Comparison of ENCODE assay signal across 9 cellular contexts in genomic region chr3:123096701-123097100, GRCh38. TPM values are rescaled to one million over a fixed set of nuclear protein-coding genes. Genes with fewer than 3 reads are reported as not detected.
DNase-seq lines count a peak whose midpoint lies in the region; ATAC-seq and TF ChIP-seq lines count a peak whose summit lies in the region.
"Had no signal": no experiment of that assay in that cellular context is flagged by ENCODE, and none has a peak within 500 bp of the region (broad histone marks: within the 10 kb centered on the region; RNA-seq: fewer than 3 reads in every experiment).

No MANE protein-coding gene starts in this region.

- no peaks in the 10 kb centered on the region for H3K27me3 ChIP-seq in stomach smooth muscle (ENCODE audit: control insufficient read depth in 1 of 2, insufficient read depth in 2 of 2, low read length in 2 of 2)
- H3K27me3 ChIP-seq in GM23338 (ENCODE audit: insufficient read depth) = no peaks in the 10 kb centered on the region
- H3K27me3 ChIP-seq in brain microvascular endothelial cell (replicated peaks) = no peaks in the 10 kb centered on the region

- in situ Hi-C loops in brain microvascular endothelial cell (cut with HindIII; ENCODE audit: low pct_ligation_motif_present, low sequenced_read_pairs) = no loop called here

- no peaks in the 10 kb centered on the region for H3K9me3 Mint-ChIP-seq in GM23338

- H3F3A ChIP-seq in GM23338 (replicated peaks; ENCODE audit: low read depth) = no peaks in the 10 kb centered on the region

- peaks cover 20% of the 10 kb centered on the region for H3K4me1 Mint-ChIP-seq in GM23338

- no peak overlapping the region for H3K4me3 Mint-ChIP-seq in GM23338

- no peak overlapping the region for H3K4me2 ChIP-seq in GM23338

- no peaks in the 10 kb centered on the region for H3K9me2 ChIP-seq in GM23338 (ENCODE audit: insufficient read depth)

- peaks cover 0 to 5% of the 10 kb centered on the region in 2 donors for H3K36me3 ChIP-seq in stomach smooth muscle (ENCODE audit: control insufficient read depth in 2 of 2, insufficient read depth in 2 of 2, low read length in 2 of 2)
- no peaks in the 10 kb centered on the region for H3K36me3 ChIP-seq in GM23338 (ENCODE audit: insufficient read depth)
- peaks cover 46% of the 10 kb centered on the region for H3K36me3 ChIP-seq in brain microvascular endothelial cell (replicated peaks)

- H4K20me1 ChIP-seq in GM23338 (replicated peaks; ENCODE audit: insufficient read depth) = peaks cover 8% of the 10 kb centered on the region

- no peak overlapping the region for H3K9ac ChIP-seq in stomach smooth muscle (ENCODE audit: low read length in 2 of 2)

- peaks cover 37% of the 10 kb centered on the region for H3K4me1 ChIP-seq in stomach smooth muscle (ENCODE audit: control insufficient read depth, insufficient read depth, low read length)
- peaks cover 6% of the 10 kb centered on the region for H3K4me1 ChIP-seq in GM23338 (ENCODE audit: insufficient read depth)

- no peaks in the 10 kb centered on the region for H3K79me2 ChIP-seq in GM23338 (replicated peaks; ENCODE audit: insufficient read depth)

- no peak overlapping the region for H2AFZ ChIP-seq in GM23338

- peaks cover 3% of the 10 kb centered on the region for H3K27me3 Mint-ChIP-seq in GM23338 (ENCODE audit: insufficient read depth, low read depth, poor library complexity)

- H3K9me3 ChIP-seq in stomach smooth muscle (ENCODE audit: control insufficient read depth in 2 of 2, low read length in 2 of 2) = no peaks in the 10 kb centered on the region

- H3K27ac Mint-ChIP-seq in GM23338 = no peak overlapping the region

- intact Hi-C loops in left colon (cut with DNase I, micrococcal nuclease) = no loop called here

- peak; percentile 68 for DNase-seq in NCI-H226
- DNase-seq in choroid plexus epithelial cell (ENCODE audit: low read depth) = peak; percentile 50
- peak; percentile 37 to 59 for DNase-seq in left colon
- DNase-seq in GM23338 (ENCODE audit: low spot score) = no peak
- DNase-seq in GM19238 (ENCODE audit: insufficient read length, low spot score) = no peak
- no peak for DNase-seq in brain microvascular endothelial cell
- DNase-seq: GF-D8; stimulated activated CD4-positive, alpha-beta T cell treated with anti-CD3 and anti-CD28 coated beads, Interleukin-1b, Interleukin-23, amount 100 ng/mL, for 48 hours had no signal

- H3K27ac ChIP-seq in stomach smooth muscle (ENCODE audit: low read length) = no peak overlapping the region
- H3K27ac ChIP-seq in GM23338 (ENCODE audit: low read depth) = no peak overlapping the region
- no peak overlapping the region for H3K27ac ChIP-seq in brain microvascular endothelial cell

- ATAC-seq in left colon (peak; percentile 3), GM23338 (no peak)

- peaks cover 8% of the 10 kb centered on the region; the same call in 2 of the 3 replicates for H3K36me3 Mint-ChIP-seq in GM23338 (ENCODE audit: low read depth)

- H3K4me3 ChIP-seq in choroid plexus epithelial cell (ENCODE audit: low read depth, low read length) = no peak overlapping the region
- H3K4me3 ChIP-seq in stomach smooth muscle (ENCODE audit: low read length in 2 of 2) = peak overlapping the region; percentile 3 to 30
- no peak overlapping the region for H3K4me3 ChIP-seq in GM23338
- H3K4me3 ChIP-seq in brain microvascular endothelial cell (ENCODE audit: low read depth, low read length) = no peak overlapping the region

- no peak for TF ChIP-seq CTCF in choroid plexus epithelial cell (conservative IDR thresholded peaks at IDR 0.05; ENCODE audit: low read depth, low read length)
- TF ChIP-seq CTCF in GM23338 (conservative IDR thresholded peaks at IDR 0.05; ENCODE audit: low read depth in 2 of 2) = no peak
- TF ChIP-seq CTCF in brain microvascular endothelial cell (IDR thresholded peaks at IDR 0.05; ENCODE audit: low read depth, low read length, missing control alignments) = no peak

TF ChIP-seq in GM23338, 12 proteins besides CTCF, POLR2A, EP300 and RAD21 (continues in another document):
- no peak for TF ChIP-seq EZH2phosphoT487 (IDR thresholded peaks at IDR 0.05; ENCODE audit: unreplicated experiment)
- TF ChIP-seq POLR2AphosphoS5 (IDR thresholded peaks at IDR 0.05; ENCODE audit: low read depth) = no peak
- TF ChIP-seq ZNF114 (CRISPR knock-in tag; IDR thresholded peaks at IDR 0.05) = no peak
- TF ChIP-seq, protein P1, sequence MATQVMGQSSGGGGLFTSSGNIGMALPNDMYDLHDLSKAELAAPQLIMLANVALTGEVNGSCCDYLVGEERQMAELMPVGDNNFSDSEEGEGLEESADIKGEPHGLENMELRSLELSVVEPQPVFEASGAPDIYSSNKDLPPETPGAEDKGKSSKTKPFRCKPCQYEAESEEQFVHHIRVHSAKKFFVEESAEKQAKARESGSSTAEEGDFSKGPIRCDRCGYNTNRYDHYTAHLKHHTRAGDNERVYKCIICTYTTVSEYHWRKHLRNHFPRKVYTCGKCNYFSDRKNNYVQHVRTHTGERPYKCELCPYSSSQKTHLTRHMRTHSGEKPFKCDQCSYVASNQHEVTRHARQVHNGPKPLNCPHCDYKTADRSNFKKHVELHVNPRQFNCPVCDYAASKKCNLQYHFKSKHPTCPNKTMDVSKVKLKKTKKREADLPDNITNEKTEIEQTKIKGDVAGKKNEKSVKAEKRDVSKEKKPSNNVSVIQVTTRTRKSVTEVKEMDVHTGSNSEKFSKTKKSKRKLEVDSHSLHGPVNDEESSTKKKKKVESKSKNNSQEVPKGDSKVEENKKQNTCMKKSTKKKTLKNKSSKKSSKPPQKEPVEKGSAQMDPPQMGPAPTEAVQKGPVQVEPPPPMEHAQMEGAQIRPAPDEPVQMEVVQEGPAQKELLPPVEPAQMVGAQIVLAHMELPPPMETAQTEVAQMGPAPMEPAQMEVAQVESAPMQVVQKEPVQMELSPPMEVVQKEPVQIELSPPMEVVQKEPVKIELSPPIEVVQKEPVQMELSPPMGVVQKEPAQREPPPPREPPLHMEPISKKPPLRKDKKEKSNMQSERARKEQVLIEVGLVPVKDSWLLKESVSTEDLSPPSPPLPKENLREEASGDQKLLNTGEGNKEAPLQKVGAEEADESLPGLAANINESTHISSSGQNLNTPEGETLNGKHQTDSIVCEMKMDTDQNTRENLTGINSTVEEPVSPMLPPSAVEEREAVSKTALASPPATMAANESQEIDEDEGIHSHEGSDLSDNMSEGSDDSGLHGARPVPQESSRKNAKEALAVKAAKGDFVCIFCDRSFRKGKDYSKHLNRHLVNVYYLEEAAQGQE (IDR thresholded peaks at IDR 0.05; ENCODE audit: unreplicated experiment) = no peak
- no peak for TF ChIP-seq CREB1 (CRISPR knock-in tag; IDR thresholded peaks at IDR 0.05; ENCODE audit: low read depth)
- TF ChIP-seq EZH2 (IDR thresholded peaks at IDR 0.05; ENCODE audit: low read depth, unreplicated experiment) = no peak
- TF ChIP-seq JUNB (IDR thresholded peaks at IDR 0.05; ENCODE audit: unreplicated experiment) = no peak

RNA-seq across cellular contexts. Expression of gene PDIA5, which starts 29.9 kb away (rescaled TPM):
- total RNA-seq in left colon = 10 to 100 TPM; 34.7 to 37.7 TPM
- 26.4 and 28.1 TPM in 2 replicates for total RNA-seq in GM23338 (2014; rRNA removed; shearing (Covaris generic))
- polyA plus RNA-seq in GM23338 (2016; fragmentation: Nextera tagmentation; extraction: Ambion mirVana) = 22.9 and 23.2 TPM in 2 replicates

Comparison
In these comparisons a context has a peak if more than half of its experiments do, and no peak if none do; other contexts are left out.
1. DNase-seq: peak in NCI-H226 (single experiment), choroid plexus epithelial cell (single experiment) and left colon (2 of 2); none in GM23338 (single experiment), GM19238 (single experiment) and brain microvascular endothelial cell (single experiment).
2. H3K4me3 ChIP-seq: peak in stomach smooth muscle (2 of 2); none in choroid plexus epithelial cell (single experiment), GM23338 (single experiment) and brain microvascular endothelial cell (single experiment).